In the genomic region with DNA sequence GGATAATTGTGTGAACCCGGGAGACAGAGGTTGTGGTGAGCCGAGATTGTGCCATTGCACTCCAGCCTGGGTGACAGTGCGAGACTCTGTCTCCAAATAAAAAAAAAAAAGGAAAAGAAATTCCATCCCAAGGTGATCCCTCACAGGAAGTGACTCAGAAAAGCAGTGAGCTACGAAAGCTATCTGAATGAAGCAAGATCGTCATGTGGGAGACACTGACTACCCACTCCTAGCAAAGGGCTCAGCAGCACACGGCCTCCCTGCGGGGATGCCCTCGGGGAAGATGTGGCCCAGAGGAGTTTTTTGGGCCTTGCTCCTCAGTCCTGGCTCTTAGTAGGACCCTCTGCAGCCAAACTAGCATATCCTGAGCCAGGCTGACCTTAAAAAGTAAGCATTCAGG, we compare ENCODE assay signal across 1 cellular context. TPM values are rescaled to one million over a fixed set of nuclear protein-coding genes. Genes with fewer than 3 reads are reported as not detected.
"Had no signal": no experiment of that assay in that cellular context is flagged by ENCODE, and none has a peak within 500 bp of the region (broad histone marks: within the 10 kb centered on the region; RNA-seq: fewer than 3 reads in every experiment).

No MANE protein-coding gene starts in this region.

RNA-seq across cellular contexts. Expression of a gene that starts 6.8 kb away (rescaled TPM):
- polyA plus RNA-seq: keratinocyte had no signal
